In genomic region chr3:101928890-101929289, GRCh38 we compare ENCODE assay signal across 1 cellular context.
A peak's percentile ranks its signal among the peaks of the same experiment; 100 is the strongest.
TF ChIP-seq lines count a peak whose summit lies in the region.

No MANE protein-coding gene starts in this region.

TF ChIP-seq in SK-N-SH, 30 proteins besides CTCF, POLR2A, EP300 and RAD21 (continued from another document):
- no peak for TF ChIP-seq REST (IDR thresholded peaks at IDR 0.05; ENCODE audit: low read depth, low read length)
- TF ChIP-seq FOXJ3 (CRISPR knock-in tag; IDR thresholded peaks at IDR 0.05), result no peak
- TF ChIP-seq FOSL2 (IDR thresholded peaks at IDR 0.05; ENCODE audit: borderline replicate concordance, low read depth), result peak; percentile 77; the same call in 1 of the 2 replicates
- peak; percentile 62 for TF ChIP-seq JUND (IDR thresholded peaks at IDR 0.05)
- TF ChIP-seq SMC3 (IDR thresholded peaks at IDR 0.05; ENCODE audit: low read depth, low read length), result no peak
- no peak for TF ChIP-seq GABPA (IDR thresholded peaks at IDR 0.05; ENCODE audit: low read depth)
- TF ChIP-seq RCOR1 (IDR thresholded peaks at IDR 0.05; ENCODE audit: low read length), result no peak
- TF ChIP-seq TEAD4 (IDR thresholded peaks at IDR 0.05; ENCODE audit: borderline replicate concordance, insufficient read depth), result peak; percentile 61; the same call in 1 of the 2 replicates
- TF ChIP-seq PBX3 (IDR thresholded peaks at IDR 0.05), result peak; percentile 95
